Comparison of ENCODE assay signal across 26 cellular contexts in genomic region chr2:189512879-189513278, GRCh38.
"Had no signal": no experiment of that assay in that cellular context is flagged by ENCODE, and none has a peak within 500 bp of the region (broad histone marks: within the 10 kb centered on the region; RNA-seq: fewer than 3 reads in every experiment).

No MANE protein-coding gene starts in this region.

- H3K4me3 ChIP-seq: gastrocnemius medialis, lung, neural progenitor cell, tibial artery had no signal

- H3K4me3 Mint-ChIP-seq: activated B cell treated with CpG ODN at 0.5 μM for 24 hours; activated CD4-positive, alpha-beta T cell treated with anti-CD3 and anti-CD28 coated beads for 36 hours; activated naive CD8-positive, alpha-beta T cell; activated T-cell treated with anti-CD3 and anti-CD28 coated beads, Interleukin-2, amount 50 U/mL, for 24 hours; activated T-helper 17 cell treated with anti-CD3 and anti-CD28 coated beads, Interleukin-2, amount 50 U/mL, for 72 hours; naive thymus-derived CD8-positive, alpha-beta T cell; neural progenitor cell; stimulated activated naive CD8-positive, alpha-beta T cell treated with anti-CD3 and anti-CD28 coated beads, Interleukin-15, Interleukin-2, amounts not matched to agents 100 ng/mL and 50 ng/mL, for 24 hours; T-helper 1 cell treated with Interleukin-12 subunit alpha and Interleukin-12 subunit beta and Interleukin-4 antibody, amounts not matched to agents 30 μg/mL and 1 μg/mL, for 36 hours had no signal

- H3K27me3 ChIP-seq: gastrocnemius medialis, neural progenitor cell, tibial artery had no signal

- H3K36me3 ChIP-seq: gastrocnemius medialis, neural progenitor cell, tibial artery had no signal

- H3K9me3 Mint-ChIP-seq: neural progenitor cell had no signal

- DNase-seq: activated B cell treated with CpG ODN at 0.5 μM for 24 hours; activated CD4-positive, alpha-beta T cell treated with anti-CD3 and anti-CD28 coated beads for 36 hours; activated CD4-positive, alpha-beta T cell treated with anti-CD3 and anti-CD28 coated beads, Interleukin-2, amount 50 U/mL, for 4 hours; activated CD8-positive, alpha-beta memory T cell treated with anti-CD3 and anti-CD28 coated beads for 24 hours; activated CD8-positive, alpha-beta memory T cell treated with anti-CD3 and anti-CD28 coated beads, Interleukin-2, amount 50 U/mL, for 4 hours; activated T-cell treated with anti-CD3 and anti-CD28 coated beads, Interleukin-2, amount 50 U/mL, for 24 hours; amniotic stem cell; cerebellar nuclear complex; cortex of kidney; gastrocnemius medialis; head of caudate nucleus; kidney; naive thymus-derived CD8-positive, alpha-beta T cell; retina; stimulated activated CD4-positive, alpha-beta T cell treated with anti-CD3 and anti-CD28 coated beads, Interleukin-4, amount 100 ng/mL, for 4 hours; substantia nigra; T1000; tibial artery had no signal

- H3K9me3 ChIP-seq: gastrocnemius medialis, tibial artery had no signal

- FAIRE-seq: bronchial epithelial cell had no signal

- H3K9ac ChIP-seq: neural progenitor cell had no signal

- H3K27ac ChIP-seq: epithelial cell of prostate, gastrocnemius medialis, neural progenitor cell, tibial artery had no signal

- H3K27ac Mint-ChIP-seq: activated B cell treated with CpG ODN at 0.5 μM for 24 hours; activated CD4-positive, alpha-beta T cell treated with anti-CD3 and anti-CD28 coated beads for 36 hours; activated naive CD8-positive, alpha-beta T cell; activated T-cell treated with anti-CD3 and anti-CD28 coated beads, Interleukin-2, amount 50 U/mL, for 24 hours; activated T-helper 17 cell treated with anti-CD3 and anti-CD28 coated beads, Interleukin-2, amount 50 U/mL, for 72 hours; naive thymus-derived CD8-positive, alpha-beta T cell; neural progenitor cell; stimulated activated naive CD8-positive, alpha-beta T cell treated with anti-CD3 and anti-CD28 coated beads, Interleukin-15, Interleukin-2, amounts not matched to agents 100 ng/mL and 50 ng/mL, for 24 hours; T-helper 1 cell treated with Interleukin-12 subunit alpha and Interleukin-12 subunit beta and Interleukin-4 antibody, amounts not matched to agents 30 μg/mL and 1 μg/mL, for 36 hours had no signal

- H3K4me1 Mint-ChIP-seq: activated B cell treated with CpG ODN at 0.5 μM for 24 hours; activated CD4-positive, alpha-beta T cell treated with anti-CD3 and anti-CD28 coated beads for 36 hours; activated T-helper 17 cell treated with anti-CD3 and anti-CD28 coated beads, Interleukin-2, amount 50 U/mL, for 72 hours; neural progenitor cell had no signal

- H3K4me2 ChIP-seq: neural progenitor cell had no signal

- H3K36me3 Mint-ChIP-seq: neural progenitor cell had no signal

- H2AFZ ChIP-seq: neural progenitor cell had no signal

- H3K4me1 ChIP-seq: gastrocnemius medialis, neural progenitor cell had no signal

- ATAC-seq: activated CD4-positive, alpha-beta T cell treated with anti-CD3 and anti-CD28 coated beads for 36 hours; activated T-helper 17 cell treated with anti-CD3 and anti-CD28 coated beads, Interleukin-2, amount 50 U/mL, for 72 hours; gastrocnemius medialis; naive thymus-derived CD8-positive, alpha-beta T cell had no signal
